21 cellular contexts compared by ENCODE assay signal in genomic region chr16:83113811-83114210, GRCh38.
"Had no signal": no experiment of that assay in that cellular context is flagged by ENCODE, and none has a peak within 500 bp of the region (broad histone marks: within the 10 kb centered on the region; RNA-seq: fewer than 3 reads in every experiment).

No MANE protein-coding gene starts in this region.

- H3K27ac ChIP-seq: breast epithelium, colonic mucosa, RWPE1, SJCRH30, VCaP had no signal

- H3K9me3 ChIP-seq: breast epithelium, colonic mucosa, SJCRH30, SK-N-SH had no signal

- ATAC-seq: activated CD8-positive, alpha-beta T cell treated with anti-CD3 and anti-CD28 coated beads for 36 hours; activated T-cell treated with anti-CD3 and anti-CD28 coated beads, Interleukin-2, amount 50 U/mL, for 72 hours; Panc1 had no signal

- H3K4me1 ChIP-seq: breast epithelium, colonic mucosa had no signal

- H3K36me3 ChIP-seq: breast epithelium, colonic mucosa, SJCRH30 had no signal

- H3K27me3 ChIP-seq: colonic mucosa, SJCRH30 had no signal

- H3K4me3 ChIP-seq: breast epithelium, colonic mucosa, SJCRH30 had no signal

- H3K9ac ChIP-seq: SK-N-SH had no signal

- H3K4me2 ChIP-seq: SK-N-SH had no signal

- DNase-seq: activated CD4-positive, alpha-beta T cell treated with anti-CD3 and anti-CD28 coated beads, Interleukin-2, amount 50 U/mL, for 1 hour; activated CD4-positive, CD25-positive, alpha-beta regulatory T cell; activated CD8-positive, alpha-beta memory T cell treated with anti-CD3 and anti-CD28 coated beads, Interleukin-2, amount 50 U/mL, for 4 hours; aorta; colonic mucosa; MM.1S; NCI-H1048; NCI-H2107; NCI-H2171 treated with DMSO at 0.1 percent for 48 hours; NCI-H226; NCI-H774; Right ventricle myocardium superior; SJCRH30; T-helper 1 cell had no signal
